In the genomic region with DNA sequence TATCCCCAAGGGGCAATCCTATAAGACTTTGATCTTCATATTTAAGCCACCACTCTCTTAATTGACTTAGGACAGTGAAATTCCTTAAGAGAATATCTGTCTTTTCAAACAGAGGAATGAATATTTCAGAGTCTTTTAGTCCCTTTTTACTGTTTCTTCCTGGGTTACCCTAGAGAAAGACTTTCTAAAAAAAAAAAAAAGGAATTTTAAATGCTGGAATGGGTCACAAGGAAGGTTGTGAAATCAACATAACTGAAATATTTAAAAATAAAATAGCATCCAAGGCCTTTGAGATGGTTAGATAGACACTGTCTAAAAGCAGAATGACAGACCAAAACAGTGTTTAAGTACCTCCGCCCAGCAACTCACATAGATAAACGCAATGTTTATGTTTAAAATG, we compare ENCODE assay signal across 16 cellular contexts. TPM values are rescaled to one million over a fixed set of nuclear protein-coding genes. Genes with fewer than 3 reads are reported as not detected.
DNase-seq lines count a peak whose midpoint lies in the region; ATAC-seq and TF ChIP-seq lines count a peak whose summit lies in the region.
"Had no signal": no experiment of that assay in that cellular context is flagged by ENCODE, and none has a peak within 500 bp of the region (broad histone marks: within the 10 kb centered on the region; RNA-seq: fewer than 3 reads in every experiment).

No MANE protein-coding gene starts in this region.

- peak overlapping the region in 2 of 3 experiments; percentile 90 to 92 for H3K27ac Mint-ChIP-seq in nephron
- H3K27ac Mint-ChIP-seq: activated T-cell treated with anti-CD3 and anti-CD28 coated beads, Interleukin-2, amount 50 U/mL, for 72 hours had no signal

- H3K27me3 ChIP-seq in upper lobe of left lung: no peaks in the 10 kb centered on the region
- H3K27me3 ChIP-seq: ovary had no signal

- no peaks in the 10 kb centered on the region for H3K27me3 Mint-ChIP-seq in nephron (ENCODE audit: low read depth)

- H3K9me3 ChIP-seq in upper lobe of left lung: no peaks in the 10 kb centered on the region
- H3K9me3 ChIP-seq: ovary had no signal

- no peak overlapping the region for H3K4me3 Mint-ChIP-seq in nephron
- H3K4me3 Mint-ChIP-seq: activated T-cell treated with anti-CD3 and anti-CD28 coated beads, Interleukin-2, amount 50 U/mL, for 72 hours; CD8-positive, alpha-beta memory T cell had no signal

- TF ChIP-seq CTCF in choroid plexus epithelial cell (conservative IDR thresholded peaks at IDR 0.05; ENCODE audit: low read depth, low read length) (no peak), nephron (IDR thresholded peaks at IDR 0.05; ENCODE audit: unreplicated experiment in 3 of 3) (no peak), upper lobe of left lung (IDR thresholded peaks at IDR 0.05) (no peak)

- TF ChIP-seq EP300 in upper lobe of left lung (IDR thresholded peaks at IDR 0.05): no peak

- DNase-seq in GM03348 (ENCODE audit: low spot score) (peak; percentile 47), choroid plexus epithelial cell (ENCODE audit: low read depth) (peak; percentile 50), upper lobe of left lung (no peak), CD1c-positive myeloid dendritic cell (ENCODE audit: extremely low spot score) (no peak)
- DNase-seq in stimulated activated CD4-positive, alpha-beta T cell treated with anti-CD3 and anti-CD28 coated beads, Interleukin-2, amount 100 ng/mL, for 48 hours: no peak
- DNase-seq: activated CD4-positive, alpha-beta T cell treated with anti-CD3 and anti-CD28 coated beads, Interleukin-2, amount 50 U/mL, for 48 hours; activated T-cell treated with anti-CD3 and anti-CD28 coated beads, Interleukin-2, amount 50 U/mL, for 72 hours; CD8-positive, alpha-beta memory T cell; islet precursor cell; NCI-H2081 treated with DMSO at 0.1 percent for 48 hours; NCI-H748 treated with DMSO at 0.1 percent for 48 hours; stimulated activated naive CD4-positive, alpha-beta T cell had no signal

- peak in 1 of 2 donors; percentile 41 for ATAC-seq in upper lobe of left lung (ENCODE audit: low FRiP score in 2 of 2)
- no peak for ATAC-seq in HG02852 (IDR thresholded peaks at IDR 0.05; ENCODE audit: unreplicated experiment)
- ATAC-seq: activated T-cell treated with anti-CD3 and anti-CD28 coated beads, Interleukin-2, amount 50 U/mL, for 72 hours; Panc1 had no signal

- no peak for TF ChIP-seq POLR2A in upper lobe of left lung (IDR thresholded peaks at IDR 0.05)

- peaks cover 44% of the 10 kb centered on the region for H3K4me1 Mint-ChIP-seq in nephron
- H3K4me1 Mint-ChIP-seq: CD8-positive, alpha-beta memory T cell had no signal

- peaks cover 3 to 9% (median 7%) of the 10 kb centered on the region in 4 donors for H3K4me1 ChIP-seq in upper lobe of left lung

- no peaks in the 10 kb centered on the region for H3K36me3 Mint-ChIP-seq in nephron (ENCODE audit: low read depth)

- H3K4me3 ChIP-seq in choroid plexus epithelial cell (ENCODE audit: low read depth, low read length) (no peak overlapping the region), upper lobe of left lung (no peak overlapping the region)
- H3K4me3 ChIP-seq: ovary had no signal

- peaks cover 6% of the 10 kb centered on the region for H3K9me3 Mint-ChIP-seq in nephron
- H3K9me3 Mint-ChIP-seq: activated T-cell treated with anti-CD3 and anti-CD28 coated beads, Interleukin-2, amount 50 U/mL, for 72 hours; CD8-positive, alpha-beta memory T cell had no signal

- no peaks in the 10 kb centered on the region for H3K36me3 ChIP-seq in upper lobe of left lung
- H3K36me3 ChIP-seq: ovary had no signal

- 51% methylated on average over 2 of the region's 2 CpGs for WGBS in upper lobe of left lung, 2 donors

- peak overlapping the region in 3 of 4 donors; percentile 5 to 16 (median 16) for H3K27ac ChIP-seq in upper lobe of left lung

RNA-seq across cellular contexts. Expression of gene STAM2, which starts 52.7 kb away (rescaled TPM):
- total RNA-seq in upper lobe of left lung: 10 to 100 TPM; 13.5 to 56.0 (median 31.4) TPM

Comparison
In these comparisons a context has a peak if more than half of its experiments do, and no peak if none do; other contexts are left out.
1. DNase-seq: peak in GM03348 (single experiment) and choroid plexus epithelial cell (single experiment); none in upper lobe of left lung (0 of 2), CD1c-positive myeloid dendritic cell (single experiment) and stimulated activated CD4-positive, alpha-beta T cell treated with anti-CD3 and anti-CD28 coated beads, Interleukin-2, amount 100 ng/mL, for 48 hours (0 of 2).